ENCODE assay signal across 19 cellular contexts in the genomic region with DNA sequence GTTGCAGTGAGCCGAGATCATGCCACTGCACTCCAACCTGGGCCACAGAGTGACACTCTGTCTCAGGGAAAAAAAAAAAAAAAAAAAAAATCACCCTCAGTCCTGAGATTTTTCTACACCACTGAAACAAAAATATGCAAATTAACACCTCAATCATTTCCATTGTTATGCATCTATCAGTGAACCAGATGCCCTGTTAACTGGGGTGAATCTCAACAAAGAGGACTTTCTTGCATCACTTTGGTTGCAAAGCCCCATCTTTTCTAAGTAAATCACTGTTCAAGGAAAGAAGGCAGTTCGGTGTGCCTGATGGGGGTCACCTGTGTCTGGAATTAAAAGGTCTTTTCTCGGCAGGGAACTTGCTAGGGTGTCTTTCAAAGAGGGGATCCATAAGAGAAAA.
"Had no signal": no experiment of that assay in that cellular context is flagged by ENCODE, and none has a peak within 500 bp of the region (broad histone marks: within the 10 kb centered on the region; RNA-seq: fewer than 3 reads in every experiment).

No MANE protein-coding gene starts in this region.

- H3K36me3 Mint-ChIP-seq: naive B cell; stimulated activated naive B cell treated with anti-CD40 and anti-IgM and Interleukin-4, amounts not matched to agents 10 μg/mL and 1 μg/mL and 100 μg/mL, for 72 hours had no signal

- H3K36me3 ChIP-seq: heart left ventricle, transverse colon had no signal

- H3K27me3 ChIP-seq: dorsolateral prefrontal cortex, heart left ventricle, testis, transverse colon had no signal

- H3K27ac Mint-ChIP-seq: naive B cell; nephron; stimulated activated naive B cell treated with anti-CD40 and anti-IgM and Interleukin-4, amounts not matched to agents 10 μg/mL and 1 μg/mL and 100 μg/mL, for 72 hours; stimulated activated naive CD8-positive, alpha-beta T cell treated with anti-CD3 and anti-CD28 coated beads, Interleukin-15, amount 100 ng/mL, for 72 hours had no signal

- H3K4me1 ChIP-seq: testis, transverse colon had no signal

- DNase-seq: cortex of kidney; dorsolateral prefrontal cortex; effector CD8-positive, alpha-beta T cell; foreskin melanocyte; heart left ventricle; hippocampal formation; left colon; mesendoderm; naive B cell; occipital lobe; stimulated activated CD4-positive, alpha-beta T cell treated with anti-CD3 and anti-CD28 coated beads, Interleukin-2, amount 100 ng/mL, for 24 hours; stimulated activated CD4-positive, alpha-beta T cell treated with anti-CD3 and anti-CD28 coated beads, Interleukin-4, amount 100 ng/mL, for 4 hours; stimulated activated naive B cell treated with anti-CD40 and anti-IgM and Interleukin-4, amounts not matched to agents 10 μg/mL and 1 μg/mL and 100 μg/mL, for 72 hours; stimulated activated naive CD8-positive, alpha-beta T cell treated with anti-CD3 and anti-CD28 coated beads, Interleukin-15, amount 100 ng/mL, for 72 hours; testis; transverse colon had no signal

- H3K4me3 ChIP-seq: dorsolateral prefrontal cortex, heart left ventricle, skin epidermis, testis, transverse colon had no signal

- H3K4me1 Mint-ChIP-seq: naive B cell; stimulated activated naive B cell treated with anti-CD40 and anti-IgM and Interleukin-4, amounts not matched to agents 10 μg/mL and 1 μg/mL and 100 μg/mL, for 72 hours; stimulated activated naive CD8-positive, alpha-beta T cell treated with anti-CD3 and anti-CD28 coated beads, Interleukin-15, amount 100 ng/mL, for 72 hours had no signal

- H3K27ac ChIP-seq: dorsolateral prefrontal cortex, heart left ventricle, skin epidermis, testis, transverse colon had no signal

- H3K9me3 Mint-ChIP-seq: nephron had no signal

- ATAC-seq: heart left ventricle; left colon; sciatic nerve; stimulated activated naive B cell treated with anti-CD40 and anti-IgM and Interleukin-4, amounts not matched to agents 10 μg/mL and 1 μg/mL and 100 μg/mL, for 72 hours; stimulated activated naive CD8-positive, alpha-beta T cell treated with anti-CD3 and anti-CD28 coated beads, Interleukin-15, amount 100 ng/mL, for 72 hours had no signal

- H3K9me3 ChIP-seq: heart left ventricle, testis, transverse colon had no signal

- H3K4me3 Mint-ChIP-seq: naive B cell; nephron; stimulated activated naive B cell treated with anti-CD40 and anti-IgM and Interleukin-4, amounts not matched to agents 10 μg/mL and 1 μg/mL and 100 μg/mL, for 72 hours; stimulated activated naive CD8-positive, alpha-beta T cell treated with anti-CD3 and anti-CD28 coated beads, Interleukin-15, amount 100 ng/mL, for 72 hours had no signal
